In the genomic region with DNA sequence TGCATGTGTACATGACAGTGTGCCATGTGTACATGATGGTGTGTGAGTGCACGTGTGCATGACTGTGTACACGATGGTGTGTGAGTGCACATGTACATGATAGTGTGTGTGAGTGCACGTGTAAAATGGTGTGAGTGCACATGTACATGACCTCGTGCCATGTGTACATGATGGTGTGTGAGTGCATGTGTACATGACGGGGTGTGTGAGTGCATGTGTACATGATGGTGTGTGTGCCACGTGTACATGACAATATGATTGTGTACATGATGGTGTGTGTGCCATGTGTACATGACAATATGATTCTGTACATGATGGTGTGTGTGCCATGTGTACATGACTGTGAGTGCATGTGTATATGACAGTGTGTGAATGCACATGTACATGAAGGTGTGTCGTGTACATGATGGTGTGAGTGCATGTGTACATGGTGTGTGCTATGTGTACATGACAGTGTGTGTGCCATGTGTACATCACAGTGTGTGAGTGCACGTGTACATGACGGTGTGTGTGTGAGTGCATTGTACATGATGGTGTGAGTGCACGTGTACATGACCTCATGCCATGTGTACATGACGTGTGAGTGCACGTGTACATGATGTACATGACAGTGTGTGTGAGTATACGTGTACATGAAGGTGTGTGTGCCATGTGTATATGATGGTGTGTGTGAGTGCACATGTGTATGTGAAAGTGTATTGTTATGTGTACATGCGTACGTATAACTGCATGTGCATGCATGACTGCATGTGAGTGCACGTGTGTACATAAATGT, we compare ENCODE assay signal across 21 cellular contexts.
"Had no signal": no experiment of that assay in that cellular context is flagged by ENCODE, and none has a peak within 500 bp of the region (broad histone marks: within the 10 kb centered on the region; RNA-seq: fewer than 3 reads in every experiment).

No MANE protein-coding gene starts in this region.

- DNase-seq: activated CD4-positive, CD25-positive, alpha-beta regulatory T cell; activated naive CD4-positive, alpha-beta T cell; activated naive CD8-positive, alpha-beta T cell treated with anti-CD3 and anti-CD28 coated beads, Interleukin-2, amount 10 ng/mL, durations not matched to agents 7 days and 5 days; activated T-cell treated with anti-CD3 and anti-CD28 coated beads for 4 hours; cerebellar nuclear complex; effector memory CD4-positive, alpha-beta T cell; gastrocnemius medialis; heart right ventricle; left colon; lower lobe of right lung; nucleus accumbens; stimulated activated CD4-positive, alpha-beta T cell treated with anti-CD3 and anti-CD28 coated beads, Interleukin-15, amount 100 ng/mL, for 24 hours; stimulated activated CD4-positive, alpha-beta T cell treated with anti-CD3 and anti-CD28 coated beads, Interleukin-4, amount 100 ng/mL, for 1 hour; stimulated activated naive CD4-positive, alpha-beta T cell; T-helper 2 cell; tibial artery had no signal

- ATAC-seq: heart right ventricle, left colon, lower lobe of right lung had no signal

- H3K27me3 ChIP-seq: gastrocnemius medialis, heart right ventricle, right atrium auricular region, tibial artery had no signal

- H3K27ac Mint-ChIP-seq: activated naive CD8-positive, alpha-beta T cell treated with anti-CD3 and anti-CD28 coated beads, Interleukin-2, amount 10 ng/mL, durations not matched to agents 7 days and 5 days; dendritic cell treated with granulocyte-macrophage colony-stimulating factor and Interleukin-4, amounts not matched to agents 40 ng/mL and 50 ng/mL, for 4 days; progenitor cell of endocrine pancreas had no signal

- H3K36me3 ChIP-seq: gastrocnemius medialis, lower lobe of right lung had no signal

- H3K27ac ChIP-seq: gastrocnemius medialis, heart right ventricle, lower lobe of right lung, right atrium auricular region, skin epidermis, tibial artery had no signal

- H3K4me3 ChIP-seq: gastrocnemius medialis, heart right ventricle, lower lobe of right lung, right atrium auricular region, skin epidermis, tibial artery had no signal

- H3K4me3 Mint-ChIP-seq: activated naive CD8-positive, alpha-beta T cell treated with anti-CD3 and anti-CD28 coated beads, Interleukin-2, amount 10 ng/mL, durations not matched to agents 7 days and 5 days; dendritic cell treated with granulocyte-macrophage colony-stimulating factor and Interleukin-4, amounts not matched to agents 40 ng/mL and 50 ng/mL, for 4 days had no signal

- FAIRE-seq: islet of Langerhans had no signal

- H3K27me3 Mint-ChIP-seq: activated naive CD8-positive, alpha-beta T cell treated with anti-CD3 and anti-CD28 coated beads, Interleukin-2, amount 10 ng/mL, durations not matched to agents 7 days and 5 days; dendritic cell treated with granulocyte-macrophage colony-stimulating factor and Interleukin-4, amounts not matched to agents 40 ng/mL and 50 ng/mL, for 4 days had no signal

- H3K9me3 ChIP-seq: gastrocnemius medialis, heart right ventricle, lower lobe of right lung, right atrium auricular region, tibial artery had no signal

- H3K4me1 ChIP-seq: gastrocnemius medialis, heart right ventricle, lower lobe of right lung, right atrium auricular region, tibial artery had no signal
